In the genomic region with DNA sequence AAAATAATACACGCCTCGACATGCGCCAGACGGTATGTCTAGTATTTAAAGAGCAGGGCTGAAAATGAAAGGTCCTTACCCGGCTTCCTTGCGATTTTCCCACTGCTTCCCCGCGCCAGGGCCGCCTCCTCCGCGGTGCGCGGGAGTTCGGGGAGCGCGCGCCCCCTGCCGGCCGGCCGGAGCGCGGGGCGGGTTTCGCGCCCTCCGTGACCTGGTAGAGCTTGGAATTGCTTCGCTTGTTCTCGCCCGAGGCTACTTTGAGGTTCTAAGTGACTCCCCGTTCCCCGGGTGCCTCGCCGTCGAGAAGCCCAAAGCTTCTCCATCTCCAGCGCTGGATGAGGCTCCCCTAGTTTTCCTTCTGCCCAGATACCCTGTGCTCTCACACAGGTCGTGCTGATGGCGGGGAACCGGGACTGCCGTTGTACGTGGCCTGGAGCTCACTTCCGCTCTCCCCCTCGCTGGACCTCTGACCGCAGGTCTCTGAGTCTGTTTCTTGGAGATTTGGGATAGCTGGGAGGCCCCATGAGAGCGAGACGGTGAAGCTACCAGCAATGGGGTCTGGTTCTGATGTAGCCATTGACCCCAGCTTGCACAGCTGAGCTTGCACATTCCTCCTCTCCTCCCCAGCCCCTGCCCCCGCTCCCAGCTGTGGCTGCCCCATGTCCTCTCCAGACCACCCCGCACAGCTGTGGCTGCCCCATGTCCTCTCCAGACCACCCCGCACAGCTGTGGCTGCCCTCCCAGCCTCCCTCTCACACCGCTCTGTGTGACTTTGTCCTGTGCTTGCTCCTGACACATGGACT, we compare ENCODE assay signal across 10 cellular contexts. TPM values are rescaled to one million over a fixed set of nuclear protein-coding genes. Genes with fewer than 3 reads are reported as not detected.
DNase-seq lines count a peak whose midpoint lies in the region; ATAC-seq, FAIRE-seq and TF ChIP-seq lines count a peak whose summit lies in the region.
"Not testable (repeated sequence)": the region's sequence is repeated elsewhere in the genome, so short reads cannot be mapped to it uniquely, and the experiment has no call there.
"Had no signal": no experiment of that assay in that cellular context is flagged by ENCODE, and none has a peak within 500 bp of the region (broad histone marks: within the 10 kb centered on the region; RNA-seq: fewer than 3 reads in every experiment).

No MANE protein-coding gene starts in this region.

- intact Hi-C loops in psoas muscle (cut with DNase I) = not testable (repeated sequence)

- not testable (repeated sequence) for H3K27me3 Mint-ChIP-seq in activated T-cell treated with anti-CD3 and anti-CD28 coated beads, Interleukin-2, amount 50 U/mL, for 72 hours (ENCODE audit: low read depth)

- dilution Hi-C loops in keratinocyte (cut with MboI; ENCODE audit: extremely low pct_ligation_motif_present, low sequenced_read_pairs) = not testable (repeated sequence)

- H3K4me1 ChIP-seq in HUES64 (ENCODE audit: insufficient read depth, low read length); keratinocyte (ENCODE audit: control insufficient read depth, extremely low read depth, insufficient read depth, low read length); psoas muscle: not testable (repeated sequence)

- 19% methylated on average over 6 of the region's 49 CpGs for WGBS in HUES64
- 2 to 4% methylated on average over 9 of the region's 49 CpGs; no CpG with 5 or more reads in 1 of the 3 donors for WGBS in psoas muscle, 3 donors

- peak overlapping the region; percentile 68 for H2AFZ ChIP-seq in keratinocyte (ENCODE audit: control insufficient read depth, low read length)

- not testable (repeated sequence) for H3K27ac ChIP-seq in HUES64 (ENCODE audit: low read depth, low read length); keratinocyte (ENCODE audit: control insufficient read depth, insufficient read depth, low read length); psoas muscle

- not testable (repeated sequence) for H3K27ac Mint-ChIP-seq in activated T-cell treated with anti-CD3 and anti-CD28 coated beads, Interleukin-2, amount 50 U/mL, for 72 hours

- not testable (repeated sequence) for TF ChIP-seq CTCF in keratinocyte (optimal IDR thresholded peaks at IDR 0.05 in 1 of 3, IDR thresholded peaks at IDR 0.05 in 1 of 3, conservative IDR thresholded peaks at IDR 0.05 in 1 of 3; ENCODE audit: extremely low read depth in 1 of 3, insufficient read depth in 2 of 3, low read length in 3 of 3); psoas muscle (IDR thresholded peaks at IDR 0.05)

- H3K4me3 ChIP-seq in HUES64 (ENCODE audit: low read length) (peak overlapping the region; percentile 41; the same call in 1 of the 2 replicates), psoas muscle (peak overlapping the region; percentile 46)
- not testable (repeated sequence) for H3K4me3 ChIP-seq in keratinocyte (ENCODE audit: control insufficient read depth in 2 of 3, extremely low read depth in 1 of 3, insufficient read depth in 2 of 3, low read depth in 1 of 3, low read length in 3 of 3)

- not testable (repeated sequence) for H3K9ac ChIP-seq in HUES64 (ENCODE audit: low read depth, low read length); keratinocyte (ENCODE audit: control insufficient read depth, extremely low read depth, insufficient read depth, low read length)

- not testable (repeated sequence) for H4K20me1 ChIP-seq in keratinocyte (ENCODE audit: control insufficient read depth, extremely low read depth, insufficient read depth, low read length)

- ATAC-seq in GM18498 (IDR thresholded peaks at IDR 0.05; ENCODE audit: unreplicated experiment) = peak; percentile 94
- ATAC-seq in GM19395 (IDR thresholded peaks at IDR 0.05; ENCODE audit: unreplicated experiment) = peak; percentile 94
- ATAC-seq in HG03066 (IDR thresholded peaks at IDR 0.05; ENCODE audit: low read depth, unreplicated experiment) = peak; percentile 93
- ATAC-seq in activated T-cell treated with anti-CD3 and anti-CD28 coated beads, Interleukin-2, amount 50 U/mL, for 72 hours (replicated peaks in 1 of 2) = peak; percentile 97 to 98
- peak; percentile 97 to 98 (median 97) for ATAC-seq in psoas muscle

- not testable (repeated sequence) for TF ChIP-seq POLR2A in H54 (IDR thresholded peaks at IDR 0.05; ENCODE audit: low read depth, low read length)

- H3K9me3 ChIP-seq in HUES64 (ENCODE audit: insufficient read depth, low read depth, low read length); keratinocyte (ENCODE audit: control insufficient read depth, low read depth, low read length); psoas muscle: not testable (repeated sequence)

- not testable (repeated sequence) for DNase-seq in H54 (ENCODE audit: insufficient read length, low spot score); activated T-cell treated with anti-CD3 and anti-CD28 coated beads, Interleukin-2, amount 50 U/mL, for 72 hours; keratinocyte (ENCODE audit: low read depth, low spot score); psoas muscle

- not testable (repeated sequence) for H3K27me3 ChIP-seq in HUES64 (ENCODE audit: insufficient read depth, low read length); keratinocyte (ENCODE audit: control insufficient read depth, extremely low read depth, insufficient read depth, low read length); psoas muscle (ENCODE audit: insufficient read depth in 3 of 3, low read length in 2 of 3)

- peak; percentile 48 for FAIRE-seq in H54 (lab: Jason Lieb, UNC)
- FAIRE-seq in keratinocyte (lab: Jason Lieb, UNC) = peak; percentile 66

- not testable (repeated sequence) for H3K79me2 ChIP-seq in keratinocyte (ENCODE audit: control insufficient read depth, insufficient read depth, low read length)

- H3K36me3 Mint-ChIP-seq in activated T-cell treated with anti-CD3 and anti-CD28 coated beads, Interleukin-2, amount 50 U/mL, for 72 hours (ENCODE audit: insufficient read depth in 2 of 2) = not testable (repeated sequence)

- not testable (repeated sequence) for H3K9me3 Mint-ChIP-seq in activated T-cell treated with anti-CD3 and anti-CD28 coated beads, Interleukin-2, amount 50 U/mL, for 72 hours

- not testable (repeated sequence) for H3K36me3 ChIP-seq in HUES64 (ENCODE audit: insufficient read depth, low read length); keratinocyte (ENCODE audit: control insufficient read depth in 2 of 2, extremely low read depth in 1 of 2, insufficient read depth in 2 of 2, low read length in 2 of 2); psoas muscle (ENCODE audit: insufficient read depth in 1 of 2, low read depth in 1 of 2)

- not testable (repeated sequence) for H3K4me1 Mint-ChIP-seq in activated T-cell treated with anti-CD3 and anti-CD28 coated beads, Interleukin-2, amount 50 U/mL, for 72 hours (ENCODE audit: low read depth)

- H3K4me3 Mint-ChIP-seq in activated T-cell treated with anti-CD3 and anti-CD28 coated beads, Interleukin-2, amount 50 U/mL, for 72 hours = not testable (repeated sequence)

- H3K4me2 ChIP-seq in keratinocyte (ENCODE audit: control insufficient read depth, extremely low read depth, insufficient read depth, low read depth, low read length) = not testable (repeated sequence)

- not testable (repeated sequence) for H3K9me1 ChIP-seq in keratinocyte (ENCODE audit: control insufficient read depth, extremely low read depth, insufficient read depth, low read length)

RNA-seq across cellular contexts. Expression of gene HNRNPH1, which starts 11.1 kb away (rescaled TPM):
- 491 TPM for polyA plus RNA-seq in HUES64 (2013, experiment 1 of 2)
- polyA plus RNA-seq in HUES64 (2013, experiment 2 of 2) = 414 TPM
- total RNA-seq in activated T-cell treated with anti-CD3 and anti-CD28 coated beads, Interleukin-2, amount 50 U/mL, for 72 hours = 100 to 1,000 TPM; 805 to 958 TPM
- 201 to 431 TPM (median 222 TPM) in 3 replicates for polyA plus RNA-seq in keratinocyte
- polyA plus RNA-seq in keratinocyte (2011; ENCODE audit: low read depth) = 945 TPM
- polyA plus RNA-seq in keratinocyte (2011; cell fraction: cytosol; rRNA removed) = 94.9 and 105 TPM in 2 replicates
- 457 and 725 TPM in 2 replicates for polyA plus RNA-seq in keratinocyte (2011; cell fraction: nucleus; rRNA removed)
- polyA plus RNA-seq in keratinocyte (2012; ENCODE audit: low replicate concordance) = 245 and 327 TPM in 2 replicates
- polyA minus RNA-seq in keratinocyte = 82.1 to 360 TPM (median 118 TPM) in 3 replicates
- 161 TPM for polyA minus RNA-seq in keratinocyte (2011; cell fraction: cytosol; rRNA and poly(A)+ RNA removed)
- 524 and 619 TPM in 2 replicates for polyA minus RNA-seq in keratinocyte (2011; cell fraction: nucleus; rRNA and poly(A)+ RNA removed)
- total RNA-seq in psoas muscle = 100 to 1,000 TPM; 141 to 195 (median 179) TPM
- polyA plus RNA-seq in psoas muscle = 100 to 1,000 TPM; 105 to 226 (median 142) TPM

RNA-seq across cellular contexts. Expression of gene CBY3, which starts 46.3 kb away (rescaled TPM):
- 0.65 TPM for polyA plus RNA-seq in HUES64 (2013, experiment 1 of 2)
- polyA plus RNA-seq in HUES64 (2013, experiment 2 of 2) = 0.57 TPM
- total RNA-seq in activated T-cell treated with anti-CD3 and anti-CD28 coated beads, Interleukin-2, amount 50 U/mL, for 72 hours = under 1 TPM in 1 of 2 donors, not detected in 1; 0.44 TPM
- polyA plus RNA-seq in keratinocyte (not detected in 3 replicates), psoas muscle (under 1 TPM in 1 of 3 donors, not detected in 2; 0.16 TPM)
- polyA plus RNA-seq in keratinocyte (2011; ENCODE audit: low read depth) = not detected
- polyA plus RNA-seq in keratinocyte (2011; cell fraction: cytosol; rRNA removed) = not detected in 2 replicates
- not detected in 2 replicates for polyA plus RNA-seq in keratinocyte (2011; cell fraction: nucleus; rRNA removed)
- 0.31 TPM in 1 of 2 replicates, not detected in the other for polyA plus RNA-seq in keratinocyte (2012; ENCODE audit: low replicate concordance)
- polyA minus RNA-seq in keratinocyte = not detected in 3 replicates
- polyA minus RNA-seq in keratinocyte (2011; cell fraction: cytosol; rRNA and poly(A)+ RNA removed) = not detected
- not detected in 2 replicates for polyA minus RNA-seq in keratinocyte (2011; cell fraction: nucleus; rRNA and poly(A)+ RNA removed)
- total RNA-seq in psoas muscle = not detected
- total RNA-seq: activated naive CD4-positive, alpha-beta T cell treated with anti-CD3 and anti-CD28 coated beads for 36 hours; lung microvascular endothelial cell had no signal

Comparison
In these comparisons a context has a peak if more than half of its experiments do, and no peak if none do; other contexts are left out.
1. RNA of gene HNRNPH1, which starts 11.1 kb away (total RNA-seq): 805 to 958 TPM in activated T-cell treated with anti-CD3 and anti-CD28 coated beads, Interleukin-2, amount 50 U/mL, for 72 hours; 141 to 195 TPM in psoas muscle; every median in the first group is over 4 times any median in the second.
2. Peak in every context shown above with its lines, with median percentiles within 50 percentile points of each other: ATAC-seq.